1 cellular context compared by ENCODE assay signal in genomic region chr1:62621907-62622306, GRCh38.
A peak's percentile ranks its signal among the peaks of the same experiment; 100 is the strongest.
TF ChIP-seq lines count a peak whose summit lies in the region.

No MANE protein-coding gene starts in this region.

TF ChIP-seq in HepG2, 621 proteins besides CTCF, POLR2A, EP300 and RAD21 (continued from another document and continues in another):
- no peak for TF ChIP-seq ZUFSP (CRISPR knock-in tag; IDR thresholded peaks at IDR 0.05; ENCODE audit: borderline replicate concordance)
- TF ChIP-seq TBX2 (CRISPR knock-in tag; IDR thresholded peaks at IDR 0.05; ENCODE audit: borderline replicate concordance): peak; percentile 78; the same call in 1 of the 2 replicates
- no peak for TF ChIP-seq ATF5 (CRISPR knock-in tag; IDR thresholded peaks at IDR 0.05; ENCODE audit: low read depth)
- no peak for TF ChIP-seq ZNF496 (CRISPR knock-in tag; IDR thresholded peaks at IDR 0.05; ENCODE audit: insufficient replicate concordance)
- no peak for TF ChIP-seq ZNF34 (CRISPR knock-in tag; IDR thresholded peaks at IDR 0.05; ENCODE audit: borderline replicate concordance)
- TF ChIP-seq ZNF564 (CRISPR knock-in tag; IDR thresholded peaks at IDR 0.05): no peak
- TF ChIP-seq ZNF446 (CRISPR knock-in tag; IDR thresholded peaks at IDR 0.05): no peak
- TF ChIP-seq, protein P1, sequence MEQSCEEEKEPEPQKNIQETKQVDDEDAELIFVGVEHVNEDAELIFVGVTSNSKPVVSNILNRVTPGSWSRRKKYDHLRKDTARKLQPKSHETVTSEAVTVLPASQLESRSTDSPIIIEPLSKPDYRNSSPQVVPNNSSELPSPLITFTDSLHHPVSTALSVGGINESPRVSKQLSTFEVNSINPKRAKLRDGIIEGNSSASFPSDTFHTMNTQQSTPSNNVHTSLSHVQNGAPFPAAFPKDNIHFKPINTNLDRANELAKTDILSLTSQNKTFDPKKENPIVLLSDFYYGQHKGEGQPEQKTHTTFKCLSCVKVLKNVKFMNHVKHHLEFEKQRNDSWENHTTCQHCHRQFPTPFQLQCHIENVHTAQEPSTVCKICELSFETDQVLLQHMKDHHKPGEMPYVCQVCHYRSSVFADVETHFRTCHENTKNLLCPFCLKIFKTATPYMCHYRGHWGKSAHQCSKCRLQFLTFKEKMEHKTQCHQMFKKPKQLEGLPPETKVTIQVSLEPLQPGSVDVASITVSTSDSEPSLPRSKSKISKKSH (CRISPR knock-in tag; IDR thresholded peaks at IDR 0.05; ENCODE audit: borderline replicate concordance): no peak
- TF ChIP-seq MYNN (CRISPR knock-in tag; IDR thresholded peaks at IDR 0.05; ENCODE audit: low read depth): peak; percentile 93
- TF ChIP-seq PHF8 (CRISPR knock-in tag; IDR thresholded peaks at IDR 0.05): peak; percentile 47
- TF ChIP-seq SOX13 (IDR thresholded peaks at IDR 0.05): peak; percentile 67; the same call in 1 of the 2 replicates
- TF ChIP-seq SOX13 (CRISPR knock-in tag; conservative IDR thresholded peaks at IDR 0.05 in 1 of 2, IDR thresholded peaks at IDR 0.05 in 1 of 2): peak in 1 of 2 experiments; percentile 96; a peak in 2 of 4 replicates
- TF ChIP-seq, protein P2, sequence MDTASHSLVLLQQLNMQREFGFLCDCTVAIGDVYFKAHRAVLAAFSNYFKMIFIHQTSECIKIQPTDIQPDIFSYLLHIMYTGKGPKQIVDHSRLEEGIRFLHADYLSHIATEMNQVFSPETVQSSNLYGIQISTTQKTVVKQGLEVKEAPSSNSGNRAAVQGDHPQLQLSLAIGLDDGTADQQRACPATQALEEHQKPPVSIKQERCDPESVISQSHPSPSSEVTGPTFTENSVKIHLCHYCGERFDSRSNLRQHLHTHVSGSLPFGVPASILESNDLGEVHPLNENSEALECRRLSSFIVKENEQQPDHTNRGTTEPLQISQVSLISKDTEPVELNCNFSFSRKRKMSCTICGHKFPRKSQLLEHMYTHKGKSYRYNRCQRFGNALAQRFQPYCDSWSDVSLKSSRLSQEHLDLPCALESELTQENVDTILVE (CRISPR knock-in tag; IDR thresholded peaks at IDR 0.05): peak; percentile 89
- TF ChIP-seq, protein P3, sequence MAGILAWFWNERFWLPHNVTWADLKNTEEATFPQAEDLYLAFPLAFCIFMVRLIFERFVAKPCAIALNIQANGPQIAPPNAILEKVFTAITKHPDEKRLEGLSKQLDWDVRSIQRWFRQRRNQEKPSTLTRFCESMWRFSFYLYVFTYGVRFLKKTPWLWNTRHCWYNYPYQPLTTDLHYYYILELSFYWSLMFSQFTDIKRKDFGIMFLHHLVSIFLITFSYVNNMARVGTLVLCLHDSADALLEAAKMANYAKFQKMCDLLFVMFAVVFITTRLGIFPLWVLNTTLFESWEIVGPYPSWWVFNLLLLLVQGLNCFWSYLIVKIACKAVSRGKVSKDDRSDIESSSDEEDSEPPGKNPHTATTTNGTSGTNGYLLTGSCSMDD (CRISPR knock-in tag; IDR thresholded peaks at IDR 0.05): no peak
- TF ChIP-seq REPIN1 (CRISPR knock-in tag; IDR thresholded peaks at IDR 0.05; ENCODE audit: borderline replicate concordance, low read depth): peak; percentile 88
- TF ChIP-seq KMT2B (CRISPR knock-in tag; IDR thresholded peaks at IDR 0.05): peak; percentile 83
- peak; percentile 54; the same call in 1 of the 2 replicates for TF ChIP-seq RFXANK (CRISPR knock-in tag; IDR thresholded peaks at IDR 0.05)
- no peak for TF ChIP-seq ZFAT (CRISPR knock-in tag; conservative IDR thresholded peaks at IDR 0.05)
- peak; percentile 98 for TF ChIP-seq HDAC2 (CRISPR knock-in tag; IDR thresholded peaks at IDR 0.05)
- TF ChIP-seq SMC3 (IDR thresholded peaks at IDR 0.05; ENCODE audit: low read length): peak; percentile 38
- TF ChIP-seq ATAD3A (CRISPR knock-in tag; IDR thresholded peaks at IDR 0.05): no peak
- TF ChIP-seq ZNF724P (CRISPR knock-in tag; IDR thresholded peaks at IDR 0.05; ENCODE audit: borderline replicate concordance): no peak
- TF ChIP-seq, protein P4, sequence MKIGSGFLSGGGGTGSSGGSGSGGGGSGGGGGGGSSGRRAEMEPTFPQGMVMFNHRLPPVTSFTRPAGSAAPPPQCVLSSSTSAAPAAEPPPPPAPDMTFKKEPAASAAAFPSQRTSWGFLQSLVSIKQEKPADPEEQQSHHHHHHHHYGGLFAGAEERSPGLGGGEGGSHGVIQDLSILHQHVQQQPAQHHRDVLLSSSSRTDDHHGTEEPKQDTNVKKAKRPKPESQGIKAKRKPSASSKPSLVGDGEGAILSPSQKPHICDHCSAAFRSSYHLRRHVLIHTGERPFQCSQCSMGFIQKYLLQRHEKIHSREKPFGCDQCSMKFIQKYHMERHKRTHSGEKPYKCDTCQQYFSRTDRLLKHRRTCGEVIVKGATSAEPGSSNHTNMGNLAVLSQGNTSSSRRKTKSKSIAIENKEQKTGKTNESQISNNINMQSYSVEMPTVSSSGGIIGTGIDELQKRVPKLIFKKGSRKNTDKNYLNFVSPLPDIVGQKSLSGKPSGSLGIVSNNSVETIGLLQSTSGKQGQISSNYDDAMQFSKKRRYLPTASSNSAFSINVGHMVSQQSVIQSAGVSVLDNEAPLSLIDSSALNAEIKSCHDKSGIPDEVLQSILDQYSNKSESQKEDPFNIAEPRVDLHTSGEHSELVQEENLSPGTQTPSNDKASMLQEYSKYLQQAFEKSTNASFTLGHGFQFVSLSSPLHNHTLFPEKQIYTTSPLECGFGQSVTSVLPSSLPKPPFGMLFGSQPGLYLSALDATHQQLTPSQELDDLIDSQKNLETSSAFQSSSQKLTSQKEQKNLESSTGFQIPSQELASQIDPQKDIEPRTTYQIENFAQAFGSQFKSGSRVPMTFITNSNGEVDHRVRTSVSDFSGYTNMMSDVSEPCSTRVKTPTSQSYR (CRISPR knock-in tag; IDR thresholded peaks at IDR 0.05; ENCODE audit: borderline replicate concordance): peak; percentile 70; the same call in 1 of the 2 replicates
- peak; percentile 33; the same call in 1 of the 2 replicates for TF ChIP-seq GZF1 (CRISPR knock-in tag; IDR thresholded peaks at IDR 0.05)
- no peak for TF ChIP-seq RBFOX2 (IDR thresholded peaks at IDR 0.05; ENCODE audit: low read depth, low read length)
- no peak; the same call in 1 of the 2 replicates for TF ChIP-seq ZBTB3 (CRISPR knock-in tag; IDR thresholded peaks at IDR 0.05; ENCODE audit: borderline replicate concordance, low read depth)
- 0 out of 2 replicates have a peak, but pooled peaks have one; percentile 33 for TF ChIP-seq ZNF160 (CRISPR knock-in tag; IDR thresholded peaks at IDR 0.05)
- no peak for TF ChIP-seq ONECUT2 (CRISPR knock-in tag; IDR thresholded peaks at IDR 0.05)
- TF ChIP-seq HMG20A (CRISPR knock-in tag; IDR thresholded peaks at IDR 0.05; ENCODE audit: borderline replicate concordance): peak; percentile 91
- peak; percentile 89; the same call in 1 of the 2 replicates for TF ChIP-seq MIER3 (CRISPR knock-in tag; IDR thresholded peaks at IDR 0.05; ENCODE audit: borderline replicate concordance)
- TF ChIP-seq DNMT3B (CRISPR knock-in tag; conservative IDR thresholded peaks at IDR 0.05): peak; percentile 96
- TF ChIP-seq, protein P5, sequence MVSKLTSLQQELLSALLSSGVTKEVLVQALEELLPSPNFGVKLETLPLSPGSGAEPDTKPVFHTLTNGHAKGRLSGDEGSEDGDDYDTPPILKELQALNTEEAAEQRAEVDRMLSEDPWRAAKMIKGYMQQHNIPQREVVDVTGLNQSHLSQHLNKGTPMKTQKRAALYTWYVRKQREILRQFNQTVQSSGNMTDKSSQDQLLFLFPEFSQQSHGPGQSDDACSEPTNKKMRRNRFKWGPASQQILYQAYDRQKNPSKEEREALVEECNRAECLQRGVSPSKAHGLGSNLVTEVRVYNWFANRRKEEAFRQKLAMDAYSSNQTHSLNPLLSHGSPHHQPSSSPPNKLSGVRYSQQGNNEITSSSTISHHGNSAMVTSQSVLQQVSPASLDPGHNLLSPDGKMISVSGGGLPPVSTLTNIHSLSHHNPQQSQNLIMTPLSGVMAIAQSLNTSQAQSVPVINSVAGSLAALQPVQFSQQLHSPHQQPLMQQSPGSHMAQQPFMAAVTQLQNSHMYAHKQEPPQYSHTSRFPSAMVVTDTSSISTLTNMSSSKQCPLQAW (CRISPR knock-in tag; IDR thresholded peaks at IDR 0.05): peak; percentile 83
- peak; percentile 78; the same call in 1 of the 2 replicates for TF ChIP-seq MEF2D (CRISPR knock-in tag; IDR thresholded peaks at IDR 0.05)
- TF ChIP-seq ZNF414 (CRISPR knock-in tag; IDR thresholded peaks at IDR 0.05): peak; percentile 84; the same call in 1 of the 2 replicates
- peak; percentile 85 for TF ChIP-seq THAP11 (CRISPR knock-in tag; IDR thresholded peaks at IDR 0.05)
- TF ChIP-seq PHB2 (IDR thresholded peaks at IDR 0.05; ENCODE audit: partially characterized antibody): no peak
- no peak for TF ChIP-seq ZNF607 (CRISPR knock-in tag; IDR thresholded peaks at IDR 0.05; ENCODE audit: borderline replicate concordance)
- TF ChIP-seq, protein P6, sequence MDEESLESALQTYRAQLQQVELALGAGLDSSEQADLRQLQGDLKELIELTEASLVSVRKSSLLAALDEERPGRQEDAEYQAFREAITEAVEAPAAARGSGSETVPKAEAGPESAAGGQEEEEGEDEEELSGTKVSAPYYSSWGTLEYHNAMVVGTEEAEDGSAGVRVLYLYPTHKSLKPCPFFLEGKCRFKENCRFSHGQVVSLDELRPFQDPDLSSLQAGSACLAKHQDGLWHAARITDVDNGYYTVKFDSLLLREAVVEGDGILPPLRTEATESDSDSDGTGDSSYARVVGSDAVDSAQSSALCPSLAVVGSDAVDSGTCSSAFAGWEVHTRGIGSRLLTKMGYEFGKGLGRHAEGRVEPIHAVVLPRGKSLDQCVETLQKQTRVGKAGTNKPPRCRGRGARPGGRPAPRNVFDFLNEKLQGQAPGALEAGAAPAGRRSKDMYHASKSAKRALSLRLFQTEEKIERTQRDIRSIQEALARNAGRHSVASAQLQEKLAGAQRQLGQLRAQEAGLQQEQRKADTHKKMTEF (CRISPR knock-in tag; IDR thresholded peaks at IDR 0.05): peak; percentile 97
- TF ChIP-seq ATF7 (IDR thresholded peaks at IDR 0.05): peak; percentile 74
- TF ChIP-seq ATF7 (CRISPR knock-in tag; IDR thresholded peaks at IDR 0.05): peak; percentile 67; the same call in 1 of the 2 replicates
- TF ChIP-seq ZNF646 (CRISPR knock-in tag; IDR thresholded peaks at IDR 0.05): no peak
- TF ChIP-seq ZNF576 (CRISPR knock-in tag; IDR thresholded peaks at IDR 0.05): no peak
- TF ChIP-seq ZNF343 (CRISPR knock-in tag; IDR thresholded peaks at IDR 0.05): 0 out of 2 replicates have a peak, but pooled peaks have one; percentile 55
